In genomic region chr21:36205962-36206361, GRCh38 we compare ENCODE assay signal across 18 cellular contexts. TPM values are rescaled to one million over a fixed set of nuclear protein-coding genes. Genes with fewer than 3 reads are reported as not detected.
DNase-seq lines count a peak whose midpoint lies in the region; ATAC-seq, FAIRE-seq and TF ChIP-seq lines count a peak whose summit lies in the region.
"Had no signal": no experiment of that assay in that cellular context is flagged by ENCODE, and none has a peak within 500 bp of the region (broad histone marks: within the 10 kb centered on the region; RNA-seq: fewer than 3 reads in every experiment).

No MANE protein-coding gene starts in this region.

- no peaks in the 10 kb centered on the region for H3K27me3 ChIP-seq in IMR-90 (ENCODE audit: control insufficient read depth, insufficient read depth, low read length)
- peaks cover 37 to 78% of the 10 kb centered on the region in 2 experiments for H3K27me3 ChIP-seq in K562 (ENCODE audit: control insufficient read depth in 2 of 2, insufficient read depth in 2 of 2, low read length in 2 of 2)
- no peaks in the 10 kb centered on the region for H3K27me3 ChIP-seq in trophoblast cell (ENCODE audit: insufficient read depth, low read length)

- H3K4ac ChIP-seq in IMR-90 (ENCODE audit: low read depth, low read length): peak overlapping the region; percentile 14; the same call in 1 of the 2 replicates
- H3K4ac ChIP-seq in trophoblast cell (ENCODE audit: low read depth, low read length): no peak overlapping the region

- BruUV-seq in IMR-90 (replicated peaks; lab: Mats Ljungman, UMichigan) (no TSS peak), K562 (replicated peaks; lab: Mats Ljungman, UMichigan) (no TSS peak)

- TF ChIP-seq RAD21 in IMR-90 (IDR thresholded peaks at IDR 0.05; ENCODE audit: low read length) (no peak), K562 (CRISPR knock-in tag; conservative IDR thresholded peaks at IDR 0.05 in 1 of 2, IDR thresholded peaks at IDR 0.05 in 1 of 2) (no peak)

- FAIRE-seq in K562 (lab: Jason Lieb, UNC): no peak
- FAIRE-seq: GM12892, H1 had no signal

- H3K4me3 Mint-ChIP-seq in endothelial cell (ENCODE audit: unreplicated experiment): no peak overlapping the region
- H3K4me3 Mint-ChIP-seq: B cell; CD4-positive, alpha-beta T cell had no signal

- in situ Hi-C loops in IMR-90 (cut with MboI; ENCODE audit: low sequenced_read_pairs): loop anchor here (10.0 kb wide), 1 partner anchor 51 kb away; the partner anchor contains the start of gene DOP1B
- in situ Hi-C loops in K562 (cut with MboI): no loop called here

- POLR2A ChIA-PET in IMR-90 (lab: Charles Lee; ENCODE audit: unreplicated experiment) (no interaction called here), K562 (lab: Yijun Ruan, JAX) (interaction anchor here (0.6 to 1.5 kb wide), 2 partner anchors 13 to 59 kb away, joined by 3 to 8 read pairs; no protein-coding TSS in a partner anchor)

- no peaks in the 10 kb centered on the region for H3K9me3 Mint-ChIP-seq in endothelial cell (ENCODE audit: unreplicated experiment)
- H3K9me3 Mint-ChIP-seq: CD4-positive, alpha-beta T cell had no signal

- H3K9me1 ChIP-seq in IMR-90 (ENCODE audit: insufficient read depth, low read length) (peaks cover 36% of the 10 kb centered on the region), K562 (ENCODE audit: control insufficient read depth, insufficient read depth, low read length) (no peaks in the 10 kb centered on the region)

- peak overlapping the region; percentile 19 for H2BK12ac ChIP-seq in trophoblast cell (ENCODE audit: low read length)

- H2BK5ac ChIP-seq in IMR-90 (ENCODE audit: low read depth, low read length, poor library complexity, severe bottlenecking) (peak overlapping the region; percentile 59), trophoblast cell (ENCODE audit: low read depth, low read length, poor library complexity) (no peak overlapping the region)

- TF ChIP-seq EP300 in K562 (IDR thresholded peaks at IDR 0.05; ENCODE audit: low read length): no peak

- TF ChIP-seq CTCF in IMR-90 (conservative IDR thresholded peaks at IDR 0.05; ENCODE audit: low read depth, low read length): no peak
- TF ChIP-seq CTCF in K562 (IDR thresholded peaks at IDR 0.05 in 2 of 3, conservative IDR thresholded peaks at IDR 0.05 in 1 of 3; ENCODE audit: insufficient read depth in 2 of 3, low read depth in 1 of 3, low read length in 3 of 3): no peak
- no peak for TF ChIP-seq CTCF in endothelial cell (IDR thresholded peaks at IDR 0.05; ENCODE audit: unreplicated experiment)

- H2BK120ac ChIP-seq in IMR-90 (ENCODE audit: low read depth, low read length): peak overlapping the region; percentile 23
- no peak overlapping the region for H2BK120ac ChIP-seq in trophoblast cell (ENCODE audit: insufficient read depth, low read length, poor library complexity)

- H2AK9ac ChIP-seq in IMR-90 (replicated peaks; ENCODE audit: low read depth, low read length, poor library complexity): no peak overlapping the region

- H3K4me1 ChIP-seq in IMR-90 (ENCODE audit: control insufficient read depth, insufficient read depth, low read length) (peaks cover 33% of the 10 kb centered on the region), K562 (replicated peaks in 1 of 2; ENCODE audit: control insufficient read depth in 2 of 2, insufficient read depth in 2 of 2, low read length in 2 of 2) (no peaks in the 10 kb centered on the region), trophoblast cell (ENCODE audit: control insufficient read depth in 1 of 2, insufficient read depth in 2 of 2, low read length in 2 of 2) (peaks cover 34 to 38% of the 10 kb centered on the region in 2 experiments)

- peaks cover 1% of the 10 kb centered on the region for H3K27me3 Mint-ChIP-seq in endothelial cell (ENCODE audit: unreplicated experiment)
- H3K27me3 Mint-ChIP-seq: B cell; CD4-positive, alpha-beta T cell had no signal

- no peak overlapping the region for H3K56ac ChIP-seq in IMR-90 (ENCODE audit: extremely low read depth, insufficient read depth, low read length)

- H3K23ac ChIP-seq in IMR-90 (ENCODE audit: low read depth, low read length) (no peak overlapping the region), trophoblast cell (ENCODE audit: low read length) (no peak overlapping the region)

- H2BK20ac ChIP-seq in IMR-90 (ENCODE audit: low read depth, low read length): no peak overlapping the region

- no peak overlapping the region for H2BK15ac ChIP-seq in IMR-90 (ENCODE audit: low read depth, low read length)

- intact Hi-C loops in IMR-90 (cut with micrococcal nuclease) (loop anchor here (5.0 kb wide), 1 partner anchor 49 kb away; the partner anchor contains the start of gene DOP1B), K562 (cut with micrococcal nuclease) (no loop called here)

- DNase-seq in EH (ENCODE audit: low read depth): peak; percentile 47
- DNase-seq in IMR-90: peak; percentile 66
- no peak for DNase-seq in K562 (ENCODE audit: extremely low read depth in 1 of 4, low spot score in 3 of 4)
- no peak for DNase-seq in trophoblast cell
- DNase-seq in endothelial cell (ENCODE audit: low spot score): no peak
- no peak for DNase-seq in SK-N-DZ (ENCODE audit: low spot score)
- DNase-seq: ACHN; C1 segment of cervical spinal cord; Calu3; CD4-positive, alpha-beta T cell; DMS 273 treated with DMSO at 0.1 percent for 48 hours; GDM1; HCEC 1CT; Karpas-422 had no signal

- H3K27ac Mint-ChIP-seq in endothelial cell (ENCODE audit: unreplicated experiment): no peak overlapping the region
- H3K27ac Mint-ChIP-seq: B cell; CD4-positive, alpha-beta T cell had no signal

- H3K4me1 Mint-ChIP-seq in endothelial cell (ENCODE audit: unreplicated experiment): peaks cover 8% of the 10 kb centered on the region
- H3K4me1 Mint-ChIP-seq: B cell had no signal

- H4K20me1 ChIP-seq in IMR-90 (ENCODE audit: insufficient read depth, low read length) (no peaks in the 10 kb centered on the region), K562 (replicated peaks; ENCODE audit: control insufficient read depth, insufficient read depth, low read length) (peaks cover 16% of the 10 kb centered on the region; the same call in 1 of the 2 replicates)

- H3K9ac ChIP-seq in IMR-90 (ENCODE audit: low read depth, low read length) (no peak overlapping the region), K562 (ENCODE audit: insufficient read depth in 1 of 2, low read depth in 2 of 2, low read length in 2 of 2) (no peak overlapping the region), trophoblast cell (ENCODE audit: low read length) (no peak overlapping the region)

- H2AFZ ChIP-seq in IMR-90 (replicated peaks; ENCODE audit: low read length, poor library complexity) (no peak overlapping the region), K562 (ENCODE audit: low read depth, low read length) (no peak overlapping the region), trophoblast cell (ENCODE audit: insufficient read depth, low read length, poor library complexity) (no peak overlapping the region)

- ATAC-seq in IMR-90 (ENCODE audit: low read depth): peak; percentile 18; the same call in 1 of the 2 replicates
- ATAC-seq in K562: no peak
- ATAC-seq in HG02870 (IDR thresholded peaks at IDR 0.05; ENCODE audit: unreplicated experiment): no peak

- H3K18ac ChIP-seq in IMR-90 (ENCODE audit: low read depth, low read length) (no peak overlapping the region), trophoblast cell (ENCODE audit: low read length) (no peak overlapping the region)

- no peak overlapping the region for H4K5ac ChIP-seq in IMR-90 (ENCODE audit: low read depth, low read length)

- no CpG with 5 or more reads among the region's 5 CpGs for WGBS in IMR-90 (ENCODE audit: extremely low coverage in 2 of 2, insufficient read length in 1 of 2), 2 experiments
- WGBS in K562 (ENCODE audit: insufficient coverage, low coverage, missing lambda C conversion rate): 3% methylated on average over 5 of the region's 5 CpGs
- no CpG with 5 or more reads among the region's 5 CpGs for WGBS in trophoblast cell (ENCODE audit: extremely low coverage, insufficient coverage, insufficient read length)

- H3K27ac ChIP-seq in IMR-90 (ENCODE audit: insufficient read depth, low read length) (no peak overlapping the region), K562 (ENCODE audit: extremely low read depth, low read depth, low read length) (no peak overlapping the region), trophoblast cell (ENCODE audit: low read depth, low read length) (no peak overlapping the region)

- CTCF ChIA-PET in IMR-90 (lab: Yijun Ruan, JAX): interaction anchor here (0.7 kb wide), 2 partner anchors 17 to 1662 kb away, joined by 3 to 7 read pairs; no protein-coding TSS in a partner anchor
- CTCF ChIA-PET in K562 (lab: Yijun Ruan, JAX; ENCODE audit: low intra/inter-chr PET ratio): no interaction called here

- no peak overlapping the region for H3K4me3 ChIP-seq in IMR-90 (ENCODE audit: insufficient read depth, low read depth, low read length)
- no peak overlapping the region for H3K4me3 ChIP-seq in K562
- H3K4me3 ChIP-seq in trophoblast cell (ENCODE audit: low read depth, low read length): no peak overlapping the region

- H4K91ac ChIP-seq in IMR-90 (ENCODE audit: insufficient read depth, low read depth, low read length) (no peak overlapping the region), trophoblast cell (ENCODE audit: low read depth, low read length) (no peak overlapping the region)

- H3K36me3 ChIP-seq in IMR-90 (ENCODE audit: control insufficient read depth, insufficient read depth, low read length) (no peaks in the 10 kb centered on the region), K562 (ENCODE audit: control insufficient read depth, insufficient read depth, low read length) (no peaks in the 10 kb centered on the region), trophoblast cell (ENCODE audit: control insufficient read depth in 1 of 2, insufficient read depth in 2 of 2, low read length in 2 of 2) (peaks cover 3 to 11% of the 10 kb centered on the region in 2 experiments)

- H3K4me2 ChIP-seq in IMR-90 (ENCODE audit: low read depth, low read length) (no peak overlapping the region), K562 (ENCODE audit: insufficient read depth, low read length) (no peak overlapping the region), trophoblast cell (ENCODE audit: low read length) (no peak overlapping the region)

- H3K9me3 ChIP-seq in IMR-90 (ENCODE audit: control insufficient read depth, insufficient read depth, low read length) (no peaks in the 10 kb centered on the region), K562 (replicated peaks; ENCODE audit: control insufficient read depth, insufficient read depth, low read depth, low read length) (no peaks in the 10 kb centered on the region; the same call in 1 of the 2 replicates), trophoblast cell (ENCODE audit: insufficient read depth, low read depth, low read length) (no peaks in the 10 kb centered on the region)

- H3K79me2 ChIP-seq in K562 (ENCODE audit: control insufficient read depth, insufficient read depth, low read length) (no peaks in the 10 kb centered on the region), trophoblast cell (ENCODE audit: control insufficient read depth, insufficient read depth, low read length, poor library complexity) (peaks cover 2% of the 10 kb centered on the region)

- H3K79me1 ChIP-seq in IMR-90 (ENCODE audit: low read depth in 1 of 2, low read length in 2 of 2) (peaks cover 9 to 45% of the 10 kb centered on the region in 2 experiments), trophoblast cell (ENCODE audit: low read length) (peaks cover 34% of the 10 kb centered on the region)

- peak overlapping the region in 1 of 2 experiments; percentile 36; a peak in 1 of 4 replicates for H4K8ac ChIP-seq in IMR-90 (ENCODE audit: low read depth in 2 of 2, low read length in 2 of 2)
- H4K8ac ChIP-seq in trophoblast cell (ENCODE audit: low read depth, low read length): no peak overlapping the region

- H3K36me3 Mint-ChIP-seq in endothelial cell (ENCODE audit: low read depth, unreplicated experiment): peaks cover 5% of the 10 kb centered on the region

- no peak overlapping the region for H4K12ac ChIP-seq in trophoblast cell (ENCODE audit: low read depth, low read length)

- H3K14ac ChIP-seq in IMR-90 (replicated peaks; ENCODE audit: low read depth, low read length) (0 out of 2 replicates have a peak overlapping the region, but pooled peaks have one; percentile 53), trophoblast cell (ENCODE audit: low read length) (no peak overlapping the region)

- TF ChIP-seq POLR2A in IMR-90 (IDR thresholded peaks at IDR 0.05; ENCODE audit: low read depth, low read length) (no peak), K562 (conservative IDR thresholded peaks at IDR 0.05) (no peak)

- dilution Hi-C loops in IMR-90 (cut with HindIII; ENCODE audit: low sequenced_read_pairs, unreplicated experiment): no loop called here

- H2AK5ac ChIP-seq in IMR-90 (ENCODE audit: low read depth, low read length) (peak overlapping the region; percentile 76), trophoblast cell (ENCODE audit: low read length) (no peak overlapping the region)

RNA-seq across cellular contexts. Expression of gene DOP1B, which starts 49.3 kb away (rescaled TPM):
- total RNA-seq in IMR-90 (2012; rRNA removed) (7.5 and 8.8 TPM in 2 replicates), K562 (2014; rRNA removed) (0.32 and 0.41 TPM in 2 replicates), K562 (2014; rRNA removed; fragmentation: Illumina TruSeq; extraction: Trizol) (1.2 and 1.4 TPM in 2 replicates), K562 (2015; rRNA removed; fragmentation: Illumina TruSeq; extraction: Trizol) (0.58 and 0.79 TPM in 2 replicates), K562 (2021) (1.8 and 2.2 TPM in 2 replicates), endothelial cell (ENCODE audit: unreplicated experiment) (8.7 TPM)
- polyA plus RNA-seq in IMR-90 (2012; rRNA removed) (12.2 and 13.0 TPM in 2 replicates), K562 (2011; rRNA removed) (0.75 and 1.1 TPM in 2 replicates), K562 (2014; fragmentation: Illumina TruSeq; extraction: Trizol) (0.64 and 0.68 TPM in 2 replicates), K562 (2014; fragmentation: Nextera tagmentation; extraction: Ambion mirVana) (under 1 TPM; 0.04 to 0.06 TPM), K562 (2014; rRNA removed) (0.45 and 0.76 TPM in 2 replicates)
- 8.1 and 10.8 TPM in 2 replicates for polyA plus RNA-seq in IMR-90 (2012; cell fraction: cytosol; rRNA removed)
- polyA plus RNA-seq in IMR-90 (2012; cell fraction: nucleus; rRNA removed; ENCODE audit: low replicate concordance): 12.9 and 16.4 TPM in 2 replicates
- 1.3 and 1.7 TPM in 2 replicates for total RNA-seq in K562 (2011; cell fraction: chromatin; rRNA removed; ENCODE audit: low replicate concordance)
- 1.2 and 1.8 TPM in 2 replicates for total RNA-seq in K562 (2011; cell fraction: nucleolus; rRNA removed)
- 1.2 and 2.0 TPM in 2 replicates for total RNA-seq in K562 (2011; cell fraction: nucleoplasm; rRNA removed)
- polyA plus RNA-seq in K562 (2011; cell fraction: cytosol; rRNA removed): 0.58 and 1.6 TPM in 2 replicates
- polyA plus RNA-seq in K562 (2011; cell fraction: nucleus; rRNA removed): 0.65 and 2.5 TPM in 2 replicates
- 1.0 and 2.3 TPM in 2 replicates for polyA plus RNA-seq in K562 (2012)
- polyA minus RNA-seq in K562 (2011; rRNA and poly(A)+ RNA removed): 0.28 and 2.0 TPM in 2 replicates
- polyA minus RNA-seq in K562 (2011; cell fraction: cytosol; rRNA and poly(A)+ RNA removed): 0.67 and 2.3 TPM in 2 replicates
- polyA minus RNA-seq in K562 (2011; cell fraction: nucleus; rRNA and poly(A)+ RNA removed): 0.94 and 3.0 TPM in 2 replicates
- 26.7 and 27.3 TPM in 2 replicates for polyA plus RNA-seq in trophoblast cell (2013)
- 5.4 and 7.7 TPM in 2 replicates for polyA plus RNA-seq in SK-N-DZ (2014; cell fraction: cytosol; rRNA removed)
- 2.1 and 3.5 TPM in 2 replicates for polyA plus RNA-seq in SK-N-DZ (2014; cell fraction: nucleus; rRNA removed)

Comparison
In these comparisons a context has a peak if more than half of its experiments do, and no peak if none do; other contexts are left out.
1. DNase-seq: peak in EH (single experiment) and IMR-90 (single experiment); none in K562 (0 of 4), trophoblast cell (0 of 2), endothelial cell (single experiment) and SK-N-DZ (single experiment).